Comparison of ENCODE assay signal across 14 cellular contexts in the genomic region with DNA sequence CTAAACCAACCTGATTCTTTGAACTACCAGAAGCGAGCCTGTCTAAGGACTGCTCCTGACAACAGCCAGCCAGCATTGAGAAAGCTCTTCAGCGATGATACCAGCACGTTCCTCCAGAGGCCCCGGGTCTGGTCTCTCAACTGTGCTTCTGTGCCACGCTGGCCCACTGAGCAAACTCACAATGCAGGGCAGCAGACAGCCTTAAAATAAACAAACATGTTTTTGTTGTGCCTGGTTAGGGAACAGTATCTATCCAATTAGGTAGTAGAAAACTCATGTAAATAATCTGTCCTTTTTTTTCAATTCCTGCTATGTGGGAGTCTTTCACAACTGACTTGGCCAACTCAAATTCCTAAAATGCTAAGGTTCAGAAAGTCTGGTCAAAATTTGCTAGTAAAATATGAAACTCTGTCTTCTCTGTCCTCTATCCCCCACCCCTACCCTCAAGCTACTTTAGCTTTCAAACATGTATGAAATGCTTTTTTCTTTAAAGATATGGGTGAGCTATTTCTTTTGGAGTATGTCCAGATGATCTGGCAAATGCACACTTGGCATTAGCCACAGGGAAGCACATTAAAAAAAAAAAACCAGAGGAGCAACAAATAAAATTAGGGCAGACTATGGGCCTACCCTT. TPM values are rescaled to one million over a fixed set of nuclear protein-coding genes. Genes with fewer than 3 reads are reported as not detected.
DNase-seq lines count a peak whose midpoint lies in the region; ATAC-seq and TF ChIP-seq lines count a peak whose summit lies in the region.
"Had no signal": no experiment of that assay in that cellular context is flagged by ENCODE, and none has a peak within 500 bp of the region (broad histone marks: within the 10 kb centered on the region; RNA-seq: fewer than 3 reads in every experiment).

No MANE protein-coding gene starts in this region.

- no peaks in the 10 kb centered on the region for H4K20me1 ChIP-seq in GM23338 (replicated peaks; ENCODE audit: insufficient read depth)

- H3K27me3 Mint-ChIP-seq in GM23338 (ENCODE audit: insufficient read depth, low read depth, poor library complexity) = peaks cover 2% of the 10 kb centered on the region
- H3K27me3 Mint-ChIP-seq: activated CD4-positive, alpha-beta memory T cell treated with anti-CD3 and anti-CD28 coated beads, Interleukin-2, amount 10 ng/mL, durations not matched to agents 7 days and 5 days; activated naive CD8-positive, alpha-beta T cell treated with anti-CD3 and anti-CD28 coated beads, Interleukin-2, amount 50 U/mL, for 24 hours had no signal

- H3K4me1 ChIP-seq in GM23338 (ENCODE audit: insufficient read depth) (peaks cover 6% of the 10 kb centered on the region), stomach (peaks cover 6 to 23% (median 13%) of the 10 kb centered on the region in 4 donors)

- H3K4me2 ChIP-seq in GM23338 = no peak overlapping the region

- H3K9me2 ChIP-seq in GM23338 (ENCODE audit: insufficient read depth) = no peaks in the 10 kb centered on the region

- no peak for TF ChIP-seq EP300 in stomach (IDR thresholded peaks at IDR 0.05)

- no peaks in the 10 kb centered on the region; the same call in 2 of the 3 replicates for H3K9me3 Mint-ChIP-seq in GM23338

- no peak for TF ChIP-seq POLR2A in stomach (IDR thresholded peaks at IDR 0.05)

- H3K27ac ChIP-seq in GM23338 (ENCODE audit: low read depth) = no peak overlapping the region
- peak overlapping the region in 3 of 5 donors; percentile 23 to 36 (median 31) for H3K27ac ChIP-seq in stomach
- H3K27ac ChIP-seq: gastrocnemius medialis, SJCRH30 had no signal

- no peak overlapping the region for H3K4me3 Mint-ChIP-seq in GM23338
- H3K4me3 Mint-ChIP-seq: activated CD4-positive, alpha-beta memory T cell treated with anti-CD3 and anti-CD28 coated beads, Interleukin-2, amount 10 ng/mL, durations not matched to agents 7 days and 5 days; activated naive CD8-positive, alpha-beta T cell treated with anti-CD3 and anti-CD28 coated beads, Interleukin-2, amount 50 U/mL, for 24 hours had no signal

- H3K4me3 ChIP-seq in GM23338 = no peak overlapping the region
- no peak overlapping the region for H3K4me3 ChIP-seq in stomach
- H3K4me3 ChIP-seq: gastrocnemius medialis, SJCRH30 had no signal

- ATAC-seq in GM23338 = 0 out of 3 replicates have a peak, but pooled peaks have one; percentile 30
- no peak for ATAC-seq in GM21367 (IDR thresholded peaks at IDR 0.05; ENCODE audit: unreplicated experiment)
- ATAC-seq: activated naive CD8-positive, alpha-beta T cell treated with anti-CD3 and anti-CD28 coated beads, Interleukin-2, amount 50 U/mL, for 24 hours; gastrocnemius medialis had no signal

- H3K4me1 Mint-ChIP-seq in GM23338 = peaks cover 6% of the 10 kb centered on the region

- 0 out of 2 replicates have a peak overlapping the region, but pooled peaks have one; percentile 61 for H2AFZ ChIP-seq in GM23338

- no peaks in the 10 kb centered on the region for H3K9me3 ChIP-seq in stomach
- H3K9me3 ChIP-seq: gastrocnemius medialis had no signal

- 58 to 78% (median 60%) methylated on average over 5 of the region's 5 CpGs for WGBS in stomach, 5 donors

- H3K36me3 Mint-ChIP-seq in GM23338 (ENCODE audit: low read depth) = no peaks in the 10 kb centered on the region

- intact Hi-C loops in stomach (cut with DNase I; ENCODE audit: low total_unique reads) = no loop called here

- H3K27me3 ChIP-seq in GM23338 (ENCODE audit: insufficient read depth) (no peaks in the 10 kb centered on the region), stomach (no peaks in the 10 kb centered on the region)
- H3K27me3 ChIP-seq: gastrocnemius medialis, SJCRH30 had no signal

- no peaks in the 10 kb centered on the region for H3K79me2 ChIP-seq in GM23338 (replicated peaks; ENCODE audit: insufficient read depth)

- TF ChIP-seq CTCF in GM23338 (conservative IDR thresholded peaks at IDR 0.05; ENCODE audit: low read depth in 2 of 2) (no peak), stomach (IDR thresholded peaks at IDR 0.05) (no peak)

- no peaks in the 10 kb centered on the region; the same call in 1 of the 2 replicates for H3F3A ChIP-seq in GM23338 (replicated peaks; ENCODE audit: low read depth)

- DNase-seq in GM23338 (ENCODE audit: low spot score) (no peak), astrocyte of the hippocampus (ENCODE audit: low read depth, low spot score) (peak; percentile 56), hepatic stellate cell (ENCODE audit: low spot score) (peak; percentile 41), stomach (no peak), NCI-H1930 (lab: John Stamatoyannopoulos, UW) (no peak), mucosa of gallbladder (ENCODE audit: low spot score) (no peak), retina (no peak)
- DNase-seq: activated CD4-positive, alpha-beta memory T cell treated with anti-CD3 and anti-CD28 coated beads, Interleukin-2, amount 10 ng/mL, durations not matched to agents 7 days and 5 days; activated naive CD8-positive, alpha-beta T cell treated with anti-CD3 and anti-CD28 coated beads, Interleukin-2, amount 50 U/mL, for 24 hours; gastrocnemius medialis; NCI-H2227 treated with DMSO at 0.1 percent for 48 hours; SJCRH30; stimulated activated CD4-positive, alpha-beta T cell treated with anti-CD3 and anti-CD28 coated beads, Interleukin-2, amount 100 ng/mL, for 48 hours had no signal

- H3K27ac Mint-ChIP-seq in GM23338 = no peak overlapping the region
- H3K27ac Mint-ChIP-seq: activated CD4-positive, alpha-beta memory T cell treated with anti-CD3 and anti-CD28 coated beads, Interleukin-2, amount 10 ng/mL, durations not matched to agents 7 days and 5 days; activated naive CD8-positive, alpha-beta T cell treated with anti-CD3 and anti-CD28 coated beads, Interleukin-2, amount 50 U/mL, for 24 hours had no signal

- H3K36me3 ChIP-seq in GM23338 (ENCODE audit: insufficient read depth) (no peaks in the 10 kb centered on the region), stomach (no peaks in the 10 kb centered on the region)
- H3K36me3 ChIP-seq: gastrocnemius medialis, SJCRH30 had no signal

TF ChIP-seq in GM23338, 12 proteins besides CTCF, POLR2A, EP300 and RAD21:
- no peak for TF ChIP-seq JUNB (IDR thresholded peaks at IDR 0.05; ENCODE audit: unreplicated experiment)
- TF ChIP-seq STAT1 (IDR thresholded peaks at IDR 0.05; ENCODE audit: unreplicated experiment) = no peak
- TF ChIP-seq EZH2phosphoT487 (IDR thresholded peaks at IDR 0.05; ENCODE audit: unreplicated experiment) = no peak

RNA-seq across cellular contexts. Expression of a gene that starts 21.4 kb away (rescaled TPM):
- 100 and 115 TPM in 2 replicates for total RNA-seq in GM23338 (2014; rRNA removed; shearing (Covaris generic))
- polyA plus RNA-seq in GM23338 (2016; fragmentation: Nextera tagmentation; extraction: Ambion mirVana) = 55.4 and 65.3 TPM in 2 replicates
- total RNA-seq in stomach = 100 to 1,000 TPM in 1 of 5 donors, 10 to 100 TPM in 4; 24.6 to 292 (median 65.3) TPM
- polyA plus RNA-seq in stomach = 10 to 100 TPM; 10.2 to 13.3 (median 10.5) TPM
- 111 TPM for total RNA-seq in mucosa of gallbladder

Comparison
In these comparisons a context has a peak if more than half of its experiments do, and no peak if none do; other contexts are left out.
1. DNase-seq: peak in astrocyte of the hippocampus (single experiment) and hepatic stellate cell (single experiment); none in GM23338 (single experiment), stomach (single experiment), NCI-H1930 (0 of 2), mucosa of gallbladder (single experiment) and retina (single experiment).